Comparison of ENCODE assay signal across 1 cellular context in the genomic region with DNA sequence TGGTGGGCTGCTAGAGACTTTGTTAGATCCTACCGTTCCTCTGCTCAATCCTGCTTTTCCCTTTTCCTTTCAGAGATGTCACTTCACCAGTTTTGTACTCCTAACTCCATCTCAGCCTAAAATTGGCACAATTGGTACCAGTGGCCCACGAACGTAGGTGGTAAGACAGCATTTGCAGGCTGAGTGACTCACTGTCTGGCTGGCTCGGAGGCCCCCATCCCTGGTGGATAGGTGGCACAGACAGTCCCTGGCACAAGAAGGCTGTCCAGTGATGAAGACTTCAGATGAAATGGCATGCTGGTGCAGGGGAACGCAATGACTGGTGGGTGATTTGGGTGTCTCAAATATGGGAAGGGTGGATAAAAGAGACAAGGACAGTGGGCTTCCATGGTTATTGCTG.
TF ChIP-seq lines count a peak whose summit lies in the region.

No MANE protein-coding gene starts in this region.

TF ChIP-seq in GM23338, 12 proteins besides CTCF, POLR2A, EP300 and RAD21 (continued from another document):
- TF ChIP-seq ZNF462 (CRISPR knock-in tag; IDR thresholded peaks at IDR 0.05) (no peak), ZNF331 (CRISPR knock-in tag; IDR thresholded peaks at IDR 0.05; ENCODE audit: low read depth) (no peak), CREB1 (CRISPR knock-in tag; IDR thresholded peaks at IDR 0.05; ENCODE audit: low read depth) (no peak)
